Comparison of ENCODE assay signal across 1 cellular context in genomic region chr15:79900087-79900486, GRCh38.
TF ChIP-seq lines count a peak whose summit lies in the region.

No MANE protein-coding gene starts in this region.

TF ChIP-seq in GM12878, 131 proteins besides CTCF, POLR2A, EP300 and RAD21 (continued from another document):
- TF ChIP-seq ZNF687 (IDR thresholded peaks at IDR 0.05): peak; percentile 72
- no peak for TF ChIP-seq ELK1 (IDR thresholded peaks at IDR 0.05; ENCODE audit: low read depth, low read length)
- TF ChIP-seq IRF5 (IDR thresholded peaks at IDR 0.05; ENCODE audit: borderline replicate concordance): no peak
- TF ChIP-seq SPI1 (IDR thresholded peaks at IDR 0.05; ENCODE audit: borderline replicate concordance, insufficient read depth, low read depth, low read length): no peak
- no peak for TF ChIP-seq CBX5 (IDR thresholded peaks at IDR 0.05; ENCODE audit: low read depth)
- peak; percentile 43; the same call in 1 of the 2 replicates for TF ChIP-seq GABPA (IDR thresholded peaks at IDR 0.05; ENCODE audit: low read depth)
- no peak for TF ChIP-seq SMAD1 (IDR thresholded peaks at IDR 0.05; ENCODE audit: low read depth, partially characterized antibody)
- TF ChIP-seq BCL11A (IDR thresholded peaks at IDR 0.05; ENCODE audit: low read depth, low read length): no peak
